In genomic region chr9:28820741-28821140, GRCh38 we compare ENCODE assay signal across 23 cellular contexts.
DNase-seq lines count a peak whose midpoint lies in the region; ATAC-seq and TF ChIP-seq lines count a peak whose summit lies in the region.
"Had no signal": no experiment of that assay in that cellular context is flagged by ENCODE, and none has a peak within 500 bp of the region (broad histone marks: within the 10 kb centered on the region; RNA-seq: fewer than 3 reads in every experiment).

No MANE protein-coding gene starts in this region.

- TF ChIP-seq CTCF in SK-N-SH (IDR thresholded peaks at IDR 0.05) (peak; percentile 11; the same call in 1 of the 2 replicates), retinal pigment epithelial cell (conservative IDR thresholded peaks at IDR 0.05; ENCODE audit: low read depth, low read length) (peak; percentile 26), mesothelial cell of epicardium (IDR thresholded peaks at IDR 0.05; ENCODE audit: unreplicated experiment) (no peak)

- no peaks in the 10 kb centered on the region for H3K9me3 Mint-ChIP-seq in mesothelial cell of epicardium
- H3K9me3 Mint-ChIP-seq: activated CD8-positive, alpha-beta T cell treated with anti-CD3 and anti-CD28 coated beads for 36 hours; activated naive CD8-positive, alpha-beta T cell treated with anti-CD3 and anti-CD28 coated beads, Interleukin-2, amount 10 ng/mL, durations not matched to agents 7 days and 5 days had no signal

- DNase-seq in SK-N-SH (no peak), iPS DF 19.7 (ENCODE audit: low read depth, low spot score) (peak; percentile 63), retinal pigment epithelial cell (ENCODE audit: low read depth) (no peak), SHP77 treated with DMSO at 0.1 percent for 48 hours (lab: John Stamatoyannopoulos, UW) (no peak), mesothelial cell of epicardium (ENCODE audit: low spot score in 2 of 2, unreplicated experiment in 2 of 2) (no peak)
- DNase-seq: activated CD8-positive, alpha-beta T cell treated with anti-CD3 and anti-CD28 coated beads for 36 hours; activated naive CD8-positive, alpha-beta T cell treated with anti-CD3 and anti-CD28 coated beads, Interleukin-2, amount 10 ng/mL, durations not matched to agents 7 days and 5 days; CD4-positive, CD25-positive, alpha-beta regulatory T cell; dermis blood vessel endothelial cell; DMS 273 treated with DMSO at 0.1 percent for 48 hours; glutamatergic neuron; HFFc6; mesenchymal stem cell; NCI-H748 treated with DMSO at 0.1 percent for 48 hours; ovary; right lobe of liver; T1000 had no signal

- POLR2A ChIA-PET in SK-N-SH (lab: Yijun Ruan, JAX), result no interaction called here

- H3K4me3 Mint-ChIP-seq in mesothelial cell of epicardium, result no peak overlapping the region
- H3K4me3 Mint-ChIP-seq: activated CD8-positive, alpha-beta T cell treated with anti-CD3 and anti-CD28 coated beads for 36 hours; activated naive CD8-positive, alpha-beta T cell treated with anti-CD3 and anti-CD28 coated beads, Interleukin-2, amount 10 ng/mL, durations not matched to agents 7 days and 5 days; CD4-positive, CD25-positive, alpha-beta regulatory T cell; central memory CD8-positive, alpha-beta T cell; HFFc6; stimulated activated naive CD8-positive, alpha-beta T cell treated with anti-CD3 and anti-CD28 coated beads, Interleukin-15, Interleukin-2, amounts not matched to agents 100 ng/mL and 50 ng/mL, for 24 hours had no signal

- H3K9me2 ChIP-seq in SK-N-SH, result no peaks in the 10 kb centered on the region

- H3K36me3 ChIP-seq in HUES6 (ENCODE audit: control insufficient read depth, insufficient read depth, low read length), result no peaks in the 10 kb centered on the region
- no peaks in the 10 kb centered on the region for H3K36me3 ChIP-seq in SK-N-SH (replicated peaks in 1 of 2; ENCODE audit: control insufficient read depth in 1 of 2, insufficient read depth in 2 of 2, low read length in 1 of 2)
- H3K36me3 ChIP-seq: ovary, right lobe of liver had no signal

- no peaks in the 10 kb centered on the region for H3K27me3 ChIP-seq in HUES6 (ENCODE audit: control insufficient read depth, insufficient read depth, low read length)
- H3K27me3 ChIP-seq in SK-N-SH (ENCODE audit: insufficient read depth), result no peaks in the 10 kb centered on the region
- H3K27me3 ChIP-seq: ovary, right lobe of liver had no signal

- no peak for TF ChIP-seq EP300 in SK-N-SH (IDR thresholded peaks at IDR 0.05; ENCODE audit: borderline replicate concordance in 1 of 2, low read depth in 1 of 2, low read length in 1 of 2)

- H2AFZ ChIP-seq in SK-N-SH (ENCODE audit: low read depth), result no peak overlapping the region

- peaks cover 50% of the 10 kb centered on the region for H3K4me1 ChIP-seq in HUES6 (ENCODE audit: control insufficient read depth, insufficient read depth, low read length)
- H3K4me1 ChIP-seq in SK-N-SH (ENCODE audit: control insufficient read depth in 1 of 2, insufficient read depth in 2 of 2, low read depth in 1 of 2, low read length in 1 of 2), result no peaks in the 10 kb centered on the region; a peak in 2 of 4 replicates
- H3K4me1 ChIP-seq: right lobe of liver had no signal

- H3K27ac Mint-ChIP-seq in mesothelial cell of epicardium, result no peak overlapping the region
- H3K27ac Mint-ChIP-seq: activated CD8-positive, alpha-beta T cell treated with anti-CD3 and anti-CD28 coated beads for 36 hours; activated naive CD8-positive, alpha-beta T cell treated with anti-CD3 and anti-CD28 coated beads, Interleukin-2, amount 10 ng/mL, durations not matched to agents 7 days and 5 days; CD4-positive, CD25-positive, alpha-beta regulatory T cell; HFFc6; stimulated activated naive CD8-positive, alpha-beta T cell treated with anti-CD3 and anti-CD28 coated beads, Interleukin-15, Interleukin-2, amounts not matched to agents 100 ng/mL and 50 ng/mL, for 24 hours had no signal

- peaks cover 7% of the 10 kb centered on the region for H3K4me1 Mint-ChIP-seq in mesothelial cell of epicardium
- H3K4me1 Mint-ChIP-seq: activated naive CD8-positive, alpha-beta T cell treated with anti-CD3 and anti-CD28 coated beads, Interleukin-2, amount 10 ng/mL, durations not matched to agents 7 days and 5 days; CD4-positive, CD25-positive, alpha-beta regulatory T cell; central memory CD8-positive, alpha-beta T cell had no signal

- peaks cover 7% of the 10 kb centered on the region; the same call in 1 of the 2 replicates for H3K79me2 ChIP-seq in SK-N-SH (ENCODE audit: insufficient read depth)

- WGBS in SK-N-SH (ENCODE audit: low lambda C conversion rate), result 82% methylated on average over 2 of the region's 2 CpGs

- H3K4me3 ChIP-seq in HUES6 (ENCODE audit: low read depth, low read length), result no peak overlapping the region
- H3K4me3 ChIP-seq in SK-N-SH (ENCODE audit: low read depth in 2 of 2, low read length in 1 of 2), result no peak overlapping the region
- H3K4me3 ChIP-seq in retinal pigment epithelial cell (ENCODE audit: low read length), result no peak overlapping the region
- H3K4me3 ChIP-seq: ovary, right lobe of liver had no signal

- peak; percentile 22; the same call in 1 of the 2 replicates for TF ChIP-seq RAD21 in SK-N-SH (IDR thresholded peaks at IDR 0.05; ENCODE audit: low read length)

- peaks cover 8% of the 10 kb centered on the region for H3K27me3 Mint-ChIP-seq in mesothelial cell of epicardium (ENCODE audit: low read depth)
- H3K27me3 Mint-ChIP-seq: activated CD8-positive, alpha-beta T cell treated with anti-CD3 and anti-CD28 coated beads for 36 hours; activated naive CD8-positive, alpha-beta T cell treated with anti-CD3 and anti-CD28 coated beads, Interleukin-2, amount 10 ng/mL, durations not matched to agents 7 days and 5 days; CD4-positive, CD25-positive, alpha-beta regulatory T cell; central memory CD8-positive, alpha-beta T cell; stimulated activated naive CD8-positive, alpha-beta T cell treated with anti-CD3 and anti-CD28 coated beads, Interleukin-15, Interleukin-2, amounts not matched to agents 100 ng/mL and 50 ng/mL, for 24 hours had no signal

- no peak overlapping the region for H3K4me2 ChIP-seq in SK-N-SH
- H3K4me2 ChIP-seq: KMS-11 had no signal

- H3F3A ChIP-seq in SK-N-SH (replicated peaks; ENCODE audit: insufficient read depth), result no peaks in the 10 kb centered on the region

- ATAC-seq in HG03159 (IDR thresholded peaks at IDR 0.05; ENCODE audit: unreplicated experiment), result no peak
- ATAC-seq: activated CD4-positive, CD25-positive, alpha-beta regulatory T cell treated with anti-CD3 and anti-CD28 coated beads, Interleukin-2, amount 50 U/mL, for 24 hours; activated CD8-positive, alpha-beta T cell treated with anti-CD3 and anti-CD28 coated beads for 36 hours; right lobe of liver had no signal

- CTCF ChIA-PET in SK-N-SH (lab: Yijun Ruan, JAX), result interaction anchor here (0.9 kb wide), 1 partner anchor 46 kb away, joined by 3 read pairs; no protein-coding TSS in a partner anchor

- H3K9ac ChIP-seq in HUES6 (ENCODE audit: low read length), result peak overlapping the region; percentile 10
- H3K9ac ChIP-seq in SK-N-SH, result no peak overlapping the region
- H3K9ac ChIP-seq: KMS-11 had no signal

- no peaks in the 10 kb centered on the region for H3K9me3 ChIP-seq in HUES6 (ENCODE audit: control insufficient read depth, insufficient read depth, low read depth, low read length)
- H3K9me3 ChIP-seq in SK-N-SH, result no peaks in the 10 kb centered on the region
- H3K9me3 ChIP-seq: ovary, right lobe of liver had no signal

- no peaks in the 10 kb centered on the region for H3K36me3 Mint-ChIP-seq in mesothelial cell of epicardium
- H3K36me3 Mint-ChIP-seq: activated naive CD8-positive, alpha-beta T cell treated with anti-CD3 and anti-CD28 coated beads, Interleukin-2, amount 10 ng/mL, durations not matched to agents 7 days and 5 days; CD4-positive, CD25-positive, alpha-beta regulatory T cell had no signal

- 0 out of 2 replicates have a peak overlapping the region, but pooled peaks have one; percentile 60 for H3K27ac ChIP-seq in HUES6 (ENCODE audit: low read depth, low read length)
- H3K27ac ChIP-seq in SK-N-SH (ENCODE audit: low read depth in 2 of 2, low read length in 1 of 2), result no peak overlapping the region
- H3K27ac ChIP-seq: KMS-11, ovary, right lobe of liver had no signal

- no peaks in the 10 kb centered on the region for H4K20me1 ChIP-seq in SK-N-SH (ENCODE audit: insufficient read depth)

TF ChIP-seq in SK-N-SH, 30 proteins besides CTCF, POLR2A, EP300 and RAD21:
- no peak for TF ChIP-seq TEAD4 (IDR thresholded peaks at IDR 0.05; ENCODE audit: borderline replicate concordance, insufficient read depth)
- TF ChIP-seq EZH2phosphoT487 (IDR thresholded peaks at IDR 0.05; ENCODE audit: borderline replicate concordance, low read depth), result no peak
- TF ChIP-seq GATA2 (CRISPR knock-in tag; IDR thresholded peaks at IDR 0.05), result no peak
- no peak for TF ChIP-seq FOSL2 (IDR thresholded peaks at IDR 0.05; ENCODE audit: borderline replicate concordance, low read depth)
- TF ChIP-seq GABPA (IDR thresholded peaks at IDR 0.05; ENCODE audit: low read depth), result no peak
